ENCODE assay signal across 1 cellular context in genomic region chr2:163132850-163133249, GRCh38.
TF ChIP-seq lines count a peak whose summit lies in the region.

No MANE protein-coding gene starts in this region.

TF ChIP-seq in WTC11, 78 proteins besides CTCF, POLR2A, EP300 and RAD21 (continued from another document):
- TF ChIP-seq ARID4B (CRISPR knock-in tag; IDR thresholded peaks at IDR 0.05; ENCODE audit: borderline replicate concordance) (no peak), NFYB (CRISPR knock-in tag; conservative IDR thresholded peaks at IDR 0.05; ENCODE audit: low read depth) (no peak)
